ENCODE assay signal across 17 cellular contexts in genomic region chr2:42196070-42196402, GRCh38. TPM values are rescaled to one million over a fixed set of nuclear protein-coding genes. Genes with fewer than 3 reads are reported as not detected.
DNase-seq lines count a peak whose midpoint lies in the region; ATAC-seq and TF ChIP-seq lines count a peak whose summit lies in the region.
"Had no signal": no experiment of that assay in that cellular context is flagged by ENCODE, and none has a peak within 500 bp of the region (broad histone marks: within the 10 kb centered on the region; RNA-seq: fewer than 3 reads in every experiment).

No MANE protein-coding gene starts in this region.

- H3K4me3 Mint-ChIP-seq in H9 (no peak overlapping the region), WTC11 (no peak overlapping the region)
- H3K4me3 Mint-ChIP-seq: activated CD8-positive, alpha-beta memory T cell treated with anti-CD3 and anti-CD28 coated beads, Interleukin-2, amount 10 ng/mL, durations not matched to agents 7 days and 5 days; stimulated activated naive CD8-positive, alpha-beta T cell treated with anti-CD3 and anti-CD28 coated beads, Interleukin-15, Interleukin-2, amounts not matched to agents 100 ng/mL and 50 ng/mL, for 24 hours had no signal

- H3K4me1 ChIP-seq in A673 (ENCODE audit: insufficient read depth, low read length, poor library complexity, severe bottlenecking) (peaks cover 45% of the 10 kb centered on the region), H9 (ENCODE audit: insufficient read depth, low read length) (0 out of 2 replicates have a peak, but pooled peaks cover 5% of the 10 kb centered on the region), mucosa of rectum (ENCODE audit: control insufficient read depth in 2 of 2, insufficient read depth in 2 of 2, low read length in 2 of 2) (peaks cover 35 to 44% of the 10 kb centered on the region in 2 donors)
- H3K4me1 ChIP-seq: psoas muscle, uterus had no signal

- H3K23me2 ChIP-seq in H9 (ENCODE audit: insufficient read length, low read depth, low read length, poor library complexity, severe bottlenecking), result no peaks in the 10 kb centered on the region

- H3K4me2 ChIP-seq in H9 (ENCODE audit: insufficient read depth, insufficient read length, low read length), result peak overlapping the region; percentile 16

- no peaks in the 10 kb centered on the region for H4K20me1 ChIP-seq in H9 (ENCODE audit: control insufficient read depth, insufficient read depth, insufficient read length)

- no peak for DNase-seq in A673 (ENCODE audit: low spot score)
- no peak for DNase-seq in H9
- no peak for DNase-seq in WTC11 (ENCODE audit: low spot score)
- no peak for DNase-seq in DMS 273 treated with DMSO at 0.1 percent for 48 hours (lab: John Stamatoyannopoulos, UW)
- no peak for DNase-seq in HCEC 1CT
- DNase-seq: DMS153, psoas muscle had no signal

- H3K4me3 ChIP-seq in A673 (ENCODE audit: low read depth, low read length, poor library complexity, severe bottlenecking), result no peak overlapping the region
- peak overlapping the region in 1 of 2 donors; percentile 10 for H3K4me3 ChIP-seq in mucosa of rectum (ENCODE audit: low read length in 2 of 2)
- H3K4me3 ChIP-seq: mucosa of descending colon, psoas muscle, uterus had no signal

- H3K4ac ChIP-seq in H9 (ENCODE audit: low read depth, low read length), result no peak overlapping the region

- H3K23ac ChIP-seq in H9 (ENCODE audit: insufficient read length, low read depth, low read length), result no peak overlapping the region

- H2BK5ac ChIP-seq in H9 (ENCODE audit: insufficient read length, low read length), result no peak overlapping the region

- TF ChIP-seq CTCF in A673 (conservative IDR thresholded peaks at IDR 0.05; ENCODE audit: low read depth, low read length), result no peak
- no peak for TF ChIP-seq CTCF in H9 (conservative IDR thresholded peaks at IDR 0.05)
- no peak for TF ChIP-seq CTCF in WTC11 (IDR thresholded peaks at IDR 0.05)

- H3K18ac ChIP-seq in H9 (ENCODE audit: insufficient read length, low read depth, low read length), result no peak overlapping the region

- no peak overlapping the region for H4K5ac ChIP-seq in H9 (ENCODE audit: insufficient read length, low read depth, low read length)

- intact Hi-C loops in A673 (cut with micrococcal nuclease; ENCODE audit: unreplicated experiment), result loop anchor here (1.0 kb wide), 1 partner anchor 100 kb away; no protein-coding TSS in a partner anchor

- H2AFZ ChIP-seq in H9 (ENCODE audit: low read length), result no peak overlapping the region

- H3K27me3 Mint-ChIP-seq in H9 (ENCODE audit: low read depth), result no peaks in the 10 kb centered on the region
- no peaks in the 10 kb centered on the region for H3K27me3 Mint-ChIP-seq in WTC11 (ENCODE audit: low read depth)
- H3K27me3 Mint-ChIP-seq: activated CD8-positive, alpha-beta memory T cell treated with anti-CD3 and anti-CD28 coated beads, Interleukin-2, amount 10 ng/mL, durations not matched to agents 7 days and 5 days; stimulated activated naive CD8-positive, alpha-beta T cell treated with anti-CD3 and anti-CD28 coated beads, Interleukin-15, Interleukin-2, amounts not matched to agents 100 ng/mL and 50 ng/mL, for 24 hours had no signal

- H3K36me3 Mint-ChIP-seq in H9 (ENCODE audit: insufficient read depth in 1 of 3, low read depth in 3 of 3) (peaks cover 0 to 9% (median 9%) of the 10 kb centered on the region in 3 experiments; a peak in 3 of 7 replicates), WTC11 (peaks cover 3% of the 10 kb centered on the region; the same call in 1 of the 2 replicates)

- CTCF ChIA-PET in A673 (lab: Charles Lee), result no interaction called here
- CTCF ChIA-PET in WTC11 (lab: Charles Lee), result interaction anchor here (0.6 to 1.9 kb wide), 6 partner anchors 14 to 248 kb away, joined by 3 to 9 read pairs (median 4); no protein-coding TSS in a partner anchor

- no peak overlapping the region for H2BK20ac ChIP-seq in H9 (ENCODE audit: low read depth, low read length, poor library complexity, severe bottlenecking)

- ATAC-seq in WTC11 (no peak), HG03097 (IDR thresholded peaks at IDR 0.05; ENCODE audit: low FRiP score, unreplicated experiment) (no peak), GM21717 (IDR thresholded peaks at IDR 0.05; ENCODE audit: unreplicated experiment) (no peak)
- ATAC-seq: activated CD4-positive, CD25-positive, alpha-beta regulatory T cell treated with anti-CD3 and anti-CD28 coated beads, Interleukin-2, amount 50 U/mL, for 24 hours; psoas muscle had no signal

- H3K79me2 ChIP-seq in H9 (ENCODE audit: insufficient read depth, low read length), result peaks cover 5% of the 10 kb centered on the region; the same call in 1 of the 2 replicates

- no peaks in the 10 kb centered on the region for H3K27me3 ChIP-seq in A673 (replicated peaks; ENCODE audit: insufficient read depth, low read depth, low read length, poor library complexity)
- H3K27me3 ChIP-seq in H9 (ENCODE audit: insufficient read depth, low read length), result no peaks in the 10 kb centered on the region
- H3K27me3 ChIP-seq in mucosa of rectum (ENCODE audit: control insufficient read depth in 2 of 2, insufficient read depth in 2 of 2, low read length in 2 of 2), result no peaks in the 10 kb centered on the region
- H3K27me3 ChIP-seq: brain microvascular endothelial cell, uterus had no signal

- H4K91ac ChIP-seq in H9 (ENCODE audit: insufficient read length, low read depth, low read length), result no peak overlapping the region

- H3K56ac ChIP-seq in H9 (ENCODE audit: insufficient read length, low read depth, low read length), result no peak overlapping the region

- H3K27ac ChIP-seq in A673 (ENCODE audit: low read depth, low read length, poor library complexity, severe bottlenecking) (peak overlapping the region; percentile 49), H9 (ENCODE audit: insufficient read length, low read depth, low read length) (no peak overlapping the region), mucosa of rectum (ENCODE audit: low read depth in 2 of 2, low read length in 2 of 2) (peak overlapping the region; percentile 12 to 36)
- H3K27ac ChIP-seq: psoas muscle, uterus had no signal

- no peak overlapping the region for H3K9ac ChIP-seq in H9 (ENCODE audit: extremely low read depth, insufficient read length, low read length)
- H3K9ac ChIP-seq in mucosa of rectum (ENCODE audit: low read depth in 1 of 2, low read length in 2 of 2), result no peak overlapping the region

- H3K9me3 Mint-ChIP-seq in H9 (peaks cover 0 to 2% of the 10 kb centered on the region in 2 experiments; a peak in 1 of 5 replicates), WTC11 (peaks cover 13% of the 10 kb centered on the region)
- H3K9me3 Mint-ChIP-seq: activated naive CD4-positive, alpha-beta T cell treated with anti-CD3 and anti-CD28 coated beads, Interleukin-2, amount 50 U/mL, for 72 hours had no signal

- no peak overlapping the region for H2BK12ac ChIP-seq in H9 (ENCODE audit: insufficient read length, low read depth, low read length)

- H3T11ph ChIP-seq in H9 (ENCODE audit: low read length), result no peak overlapping the region

- H3K14ac ChIP-seq in H9 (ENCODE audit: insufficient read depth, low read length), result no peak overlapping the region

- no peak overlapping the region for H2BK120ac ChIP-seq in H9 (ENCODE audit: low read depth, low read length, poor library complexity, severe bottlenecking)

- H3K4me1 Mint-ChIP-seq in H9 (peaks cover 18 to 19% of the 10 kb centered on the region in 2 experiments), WTC11 (peaks cover 33% of the 10 kb centered on the region)

- H3K27ac Mint-ChIP-seq in H9 (peak overlapping the region in 2 of 3 experiments; percentile 24 to 35; a peak in 2 of 7 replicates), WTC11 (peak overlapping the region; percentile 36; the same call in 1 of the 2 replicates)
- H3K27ac Mint-ChIP-seq: activated CD8-positive, alpha-beta memory T cell treated with anti-CD3 and anti-CD28 coated beads, Interleukin-2, amount 10 ng/mL, durations not matched to agents 7 days and 5 days; stimulated activated naive CD8-positive, alpha-beta T cell treated with anti-CD3 and anti-CD28 coated beads, Interleukin-15, Interleukin-2, amounts not matched to agents 100 ng/mL and 50 ng/mL, for 24 hours had no signal

- H2BK15ac ChIP-seq in H9 (ENCODE audit: low read depth, low read length), result no peak overlapping the region

- no TSS peak for BruUV-seq in A673 (replicated peaks; lab: Mats Ljungman, UMichigan)

- H3K36me3 ChIP-seq in A673 (ENCODE audit: insufficient read depth, low read length, poor library complexity, severe bottlenecking), result no peaks in the 10 kb centered on the region
- no peaks in the 10 kb centered on the region for H3K36me3 ChIP-seq in mucosa of rectum (ENCODE audit: control insufficient read depth in 2 of 2, insufficient read depth in 2 of 2, low read length in 2 of 2)
- H3K36me3 ChIP-seq: brain microvascular endothelial cell, uterus had no signal

- POLR2A ChIA-PET in A673 (lab: Charles Lee; ENCODE audit: low non-redundant PET) (no interaction called here), WTC11 (lab: Charles Lee) (no interaction called here)

- H3K9me3 ChIP-seq in A673 (ENCODE audit: low read depth, low read length, poor library complexity, severe bottlenecking), result no peaks in the 10 kb centered on the region
- H3K9me3 ChIP-seq in H9 (ENCODE audit: control insufficient read depth, low read depth, low read length), result no peaks in the 10 kb centered on the region
- no peaks in the 10 kb centered on the region for H3K9me3 ChIP-seq in mucosa of rectum (ENCODE audit: control insufficient read depth in 2 of 2, low read length in 2 of 2)
- H3K9me3 ChIP-seq: mucosa of descending colon, psoas muscle, uterus had no signal

- no peak overlapping the region for H2AK5ac ChIP-seq in H9 (ENCODE audit: insufficient read length, low read length)

- WGBS in H9 (ENCODE audit: extremely low coverage, insufficient read length, low lambda C conversion rate), result no CpG with 5 or more reads among the region's 2 CpGs

- peaks cover 7% of the 10 kb centered on the region for H3K79me1 ChIP-seq in H9 (ENCODE audit: insufficient read depth, low read depth, low read length, poor library complexity, severe bottlenecking)

- H4K8ac ChIP-seq in H9 (replicated peaks; ENCODE audit: insufficient read length, low read depth, low read length), result no peak overlapping the region

TF ChIP-seq in WTC11, 78 proteins besides CTCF, POLR2A, EP300 and RAD21 (continues in another document):
- TF ChIP-seq ERG (CRISPR knock-in tag; IDR thresholded peaks at IDR 0.05), result no peak
- no peak for TF ChIP-seq NR3C1 (CRISPR knock-in tag; conservative IDR thresholded peaks at IDR 0.05; ENCODE audit: low read depth)
- TF ChIP-seq IRF2 (CRISPR knock-in tag; IDR thresholded peaks at IDR 0.05; ENCODE audit: borderline replicate concordance, low read depth), result no peak

RNA-seq across cellular contexts. Expression of gene EML4, which starts 26.9 kb away (rescaled TPM):
- total RNA-seq in A673 (2021) (93.7 and 103 TPM in 2 replicates), H9 (2021) (62.8 and 68.6 TPM in 2 replicates), WTC11 (2021) (89.9 to 94.7 TPM (median 92.6 TPM) in 3 replicates)
